In the genomic region with DNA sequence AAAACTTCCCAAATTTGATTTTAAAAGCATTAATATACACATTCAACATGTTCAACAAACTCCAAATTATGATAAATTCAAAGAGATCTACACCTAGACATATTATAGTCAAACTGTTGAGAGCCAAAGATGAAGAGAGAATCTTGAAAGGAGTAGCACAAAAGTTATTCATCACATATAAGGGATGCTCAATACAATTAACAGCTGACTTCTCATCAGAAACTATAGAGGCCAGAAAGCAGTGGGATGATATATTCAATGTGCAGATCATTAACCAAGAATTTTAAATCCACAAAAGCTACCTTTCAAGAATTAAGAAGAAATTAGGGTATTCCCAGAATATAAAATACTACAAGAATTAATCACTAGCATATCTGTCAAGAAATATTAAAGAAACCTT, we compare ENCODE assay signal across 33 cellular contexts.
"Had no signal": no experiment of that assay in that cellular context is flagged by ENCODE, and none has a peak within 500 bp of the region (broad histone marks: within the 10 kb centered on the region; RNA-seq: fewer than 3 reads in every experiment).

No MANE protein-coding gene starts in this region.

- H2AFZ ChIP-seq: parathyroid adenoma had no signal

- H3K4me3 ChIP-seq: ovary, psoas muscle, skin epidermis, smooth muscle cell, spleen, suprapubic skin, testis, tibial artery, transverse colon, upper lobe of right lung, uterus had no signal

- H3K4me2 ChIP-seq: smooth muscle cell had no signal

- H3K27ac Mint-ChIP-seq: naive thymus-derived CD8-positive, alpha-beta T cell; natural killer cell treated with Interleukin-12 subunit alpha and Interleukin-12 subunit beta and Interleukin-15 and Interleukin-18, amount 100 ng/mL, for 72 hours; nephron progenitor cell; progenitor cell of endocrine pancreas; stimulated activated memory B cell treated with anti-CD40 and anti-IgM and Interleukin-4, amounts not matched to agents 10 μg/mL and 1 μg/mL and 100 μg/mL, for 72 hours; stimulated activated naive CD8-positive, alpha-beta T cell treated with anti-CD3 and anti-CD28 coated beads, Interleukin-15, amount 100 ng/mL, for 72 hours; type B pancreatic cell had no signal

- ATAC-seq: naive thymus-derived CD8-positive, alpha-beta T cell; natural killer cell treated with Interleukin-12 subunit alpha and Interleukin-12 subunit beta and Interleukin-15 and Interleukin-18, amount 100 ng/mL, for 72 hours; psoas muscle; right cardiac atrium; sciatic nerve; stimulated activated memory B cell treated with anti-CD40 and anti-IgM and Interleukin-4, amounts not matched to agents 10 μg/mL and 1 μg/mL and 100 μg/mL, for 72 hours; stimulated activated naive CD8-positive, alpha-beta T cell treated with anti-CD3 and anti-CD28 coated beads, Interleukin-15, amount 100 ng/mL, for 72 hours; stimulated activated naive CD8-positive, alpha-beta T cell treated with anti-CD3 and anti-CD28 coated beads, Interleukin-15, Interleukin-2, amounts not matched to agents 100 U/mL and 50 U/mL, for 24 hours; upper lobe of right lung had no signal

- H3K9me3 ChIP-seq: neutrophil, ovary, testis had no signal

- H3K36me3 ChIP-seq: ovary, suprapubic skin, tibial artery, transverse colon, upper lobe of right lung, uterus had no signal

- DNase-seq: naive thymus-derived CD8-positive, alpha-beta T cell; nephron progenitor cell; nucleus accumbens; ovary; posterior cingulate gyrus; psoas muscle; right cardiac atrium; spleen; stimulated activated CD4-positive, alpha-beta T cell treated with anti-CD3 and anti-CD28 coated beads, Interleukin-12 subunit alpha, Interleukin-12 subunit beta, amount 100 ng/mL, for 4 hours; stimulated activated CD4-positive, alpha-beta T cell treated with anti-CD3 and anti-CD28 coated beads, Interleukin-1b, Interleukin-23, amount 100 ng/mL, for 48 hours; stimulated activated CD4-positive, alpha-beta T cell treated with anti-CD3 and anti-CD28 coated beads, Interleukin-4, amount 100 ng/mL, for 1 hour; stimulated activated CD4-positive, alpha-beta T cell treated with anti-CD3 and anti-CD28 coated beads, Interleukin-4, amount 100 ng/mL, for 4 hours; stimulated activated CD8-positive, alpha-beta memory T cell treated with anti-CD3 and anti-CD28 coated beads, Interleukin-4, amount 100 ng/mL, for 48 hours; stimulated activated naive CD4-positive, alpha-beta T cell; stimulated activated naive CD8-positive, alpha-beta T cell treated with anti-CD3 and anti-CD28 coated beads, Interleukin-15, amount 100 ng/mL, for 72 hours; stimulated activated naive CD8-positive, alpha-beta T cell treated with anti-CD3 and anti-CD28 coated beads, Interleukin-15, Interleukin-2, amounts not matched to agents 100 U/mL and 50 U/mL, for 24 hours; substantia nigra; testis; tibial artery; transverse colon; upper lobe of right lung; uterus had no signal

- H3K36me3 Mint-ChIP-seq: type B pancreatic cell had no signal

- H3K27me3 ChIP-seq: neutrophil, ovary, testis, tibial artery, transverse colon, upper lobe of right lung, uterus had no signal

- H3K27ac ChIP-seq: neutrophil, ovary, parathyroid adenoma, psoas muscle, skin epidermis, spleen, suprapubic skin, testis, tibial artery, transverse colon, upper lobe of right lung, uterus had no signal

- H3K9ac ChIP-seq: parathyroid adenoma had no signal

- H3K4me3 Mint-ChIP-seq: naive thymus-derived CD8-positive, alpha-beta T cell; natural killer cell treated with Interleukin-12 subunit alpha and Interleukin-12 subunit beta and Interleukin-15 and Interleukin-18, amount 100 ng/mL, for 72 hours; nephron progenitor cell; neural crest cell; stimulated activated memory B cell treated with anti-CD40 and anti-IgM and Interleukin-4, amounts not matched to agents 10 μg/mL and 1 μg/mL and 100 μg/mL, for 72 hours; stimulated activated naive CD8-positive, alpha-beta T cell treated with anti-CD3 and anti-CD28 coated beads, Interleukin-15, amount 100 ng/mL, for 72 hours; type B pancreatic cell had no signal

- H3K4me1 ChIP-seq: parathyroid adenoma, psoas muscle, spleen, suprapubic skin, testis, tibial artery, transverse colon, upper lobe of right lung, uterus had no signal

- H3K4me1 Mint-ChIP-seq: naive thymus-derived CD8-positive, alpha-beta T cell; nephron progenitor cell; neural crest cell; stimulated activated memory B cell treated with anti-CD40 and anti-IgM and Interleukin-4, amounts not matched to agents 10 μg/mL and 1 μg/mL and 100 μg/mL, for 72 hours; stimulated activated naive CD8-positive, alpha-beta T cell treated with anti-CD3 and anti-CD28 coated beads, Interleukin-15, amount 100 ng/mL, for 72 hours had no signal

- H3K27me3 Mint-ChIP-seq: progenitor cell of endocrine pancreas had no signal

- H3K79me2 ChIP-seq: parathyroid adenoma had no signal
